ENCODE assay signal across 21 cellular contexts in the genomic region with DNA sequence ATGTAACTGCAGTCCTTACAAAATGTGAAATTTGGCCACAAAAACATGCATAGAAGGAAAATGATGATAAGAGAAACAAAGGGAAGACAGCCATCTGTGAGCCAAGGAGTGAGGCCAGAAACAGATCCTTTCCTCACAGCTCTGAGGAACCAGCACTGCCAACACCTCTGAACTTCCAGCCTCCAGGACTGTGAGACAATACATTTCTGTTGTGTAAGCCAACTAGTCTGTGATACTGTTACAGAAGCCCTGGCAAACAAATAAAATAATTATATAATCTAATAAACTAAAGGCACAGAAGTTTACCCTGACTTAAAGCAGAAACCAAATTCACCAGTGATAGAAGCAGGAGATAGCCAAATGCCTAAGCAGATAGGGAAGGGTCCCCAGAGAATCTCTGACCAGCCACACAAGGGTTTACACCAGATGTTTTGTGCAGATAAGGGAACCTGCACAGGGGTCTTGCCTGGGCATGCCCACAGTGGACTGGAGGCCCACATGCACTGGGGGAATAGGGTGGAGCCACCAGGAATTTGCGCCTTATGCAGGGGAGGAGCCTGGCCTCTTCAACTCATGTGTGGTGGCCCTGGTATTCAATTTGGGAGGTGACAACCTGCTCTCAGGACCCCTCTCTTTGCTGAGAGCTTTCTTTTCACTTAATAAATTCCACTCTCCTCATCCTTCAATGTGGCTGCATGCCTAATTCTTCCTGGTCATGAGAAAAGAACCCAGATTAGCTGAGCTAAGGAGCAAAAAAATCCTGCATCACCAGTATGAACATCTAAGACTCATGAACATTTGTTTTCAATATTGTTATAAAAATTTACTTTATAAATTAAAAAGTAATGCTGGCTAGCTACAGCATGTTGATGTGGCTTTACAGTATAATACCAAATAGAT. TPM values are rescaled to one million over a fixed set of nuclear protein-coding genes. Genes with fewer than 3 reads are reported as not detected.
DNase-seq lines count a peak whose midpoint lies in the region; ATAC-seq, FAIRE-seq and TF ChIP-seq lines count a peak whose summit lies in the region.
"Had no signal": no experiment of that assay in that cellular context is flagged by ENCODE, and none has a peak within 500 bp of the region (broad histone marks: within the 10 kb centered on the region; RNA-seq: fewer than 3 reads in every experiment).

No MANE protein-coding gene starts in this region.

- peak overlapping the region; percentile 46 for H3K4me3 Mint-ChIP-seq in glutamatergic neuron (ENCODE audit: unreplicated experiment)
- H3K4me3 Mint-ChIP-seq: natural killer cell treated with Interleukin-12 subunit alpha and Interleukin-12 subunit beta and Interleukin-15 and Interleukin-18, amount 100 ng/mL, for 72 hours had no signal

- peaks cover 10 to 20% (median 15%) of the 10 kb centered on the region in 11 experiments; a peak in 18 of 22 replicates for H3K9me3 ChIP-seq in BLaER1 treated with 17β-estradiol and CSF1 and Interleukin-3, amounts not matched to agents 10 nM and 100 nM (replicated peaks in 1 of 11)
- H3K9me3 ChIP-seq in K562 (replicated peaks; ENCODE audit: control insufficient read depth, insufficient read depth, low read depth, low read length) (no peaks in the 10 kb centered on the region; the same call in 1 of the 2 replicates), A673 (ENCODE audit: low read depth, low read length, poor library complexity, severe bottlenecking) (no peaks in the 10 kb centered on the region)
- H3K9me3 ChIP-seq: thyroid gland had no signal

- no peaks in the 10 kb centered on the region for H3K27me3 ChIP-seq in BLaER1 treated with 17β-estradiol and CSF1 and Interleukin-3, amounts not matched to agents 10 nM and 100 nM
- no peaks in the 10 kb centered on the region for H3K27me3 ChIP-seq in K562 (ENCODE audit: control insufficient read depth in 2 of 2, insufficient read depth in 2 of 2, low read length in 2 of 2)
- no peaks in the 10 kb centered on the region for H3K27me3 ChIP-seq in A673 (replicated peaks; ENCODE audit: insufficient read depth, low read depth, low read length, poor library complexity)
- H3K27me3 ChIP-seq: thyroid gland had no signal

- peak overlapping the region in 3 of 11 experiments; percentile 12 to 46 (median 20); a peak in 2 of 22 replicates for H3K9ac ChIP-seq in BLaER1 treated with 17β-estradiol and CSF1 and Interleukin-3, amounts not matched to agents 10 nM and 100 nM
- no peak overlapping the region for H3K9ac ChIP-seq in K562 (ENCODE audit: insufficient read depth in 1 of 2, low read depth in 2 of 2, low read length in 2 of 2)

- H3K9me1 ChIP-seq in K562 (ENCODE audit: control insufficient read depth, insufficient read depth, low read length) = no peaks in the 10 kb centered on the region

- FAIRE-seq in K562 (lab: Jason Lieb, UNC) = no peak
- FAIRE-seq: GM12891 had no signal

- intact Hi-C loops in K562 (cut with micrococcal nuclease) = loop anchor here (10.0 kb wide), 1 partner anchor 90 kb away; no protein-coding TSS in a partner anchor
- intact Hi-C loops in A673 (cut with micrococcal nuclease; ENCODE audit: unreplicated experiment) = no loop called here

- peaks cover 9 to 33% (median 21%) of the 10 kb centered on the region in 10 experiments for H3K4me1 ChIP-seq in BLaER1 treated with 17β-estradiol and CSF1 and Interleukin-3, amounts not matched to agents 10 nM and 100 nM
- H3K4me1 ChIP-seq in K562 (replicated peaks in 1 of 2; ENCODE audit: control insufficient read depth in 2 of 2, insufficient read depth in 2 of 2, low read length in 2 of 2) (peaks cover 11 to 20% of the 10 kb centered on the region in 2 experiments; a peak in 4 of 5 replicates), A673 (ENCODE audit: insufficient read depth, low read length, poor library complexity, severe bottlenecking) (no peaks in the 10 kb centered on the region)

- no peak for TF ChIP-seq POLR2A in K562 (conservative IDR thresholded peaks at IDR 0.05)

- WGBS in K562 (ENCODE audit: insufficient coverage, low coverage, missing lambda C conversion rate) = 20% methylated on average over 1 of the region's 1 CpG

- no TSS peak for BruUV-seq in K562 (replicated peaks; lab: Mats Ljungman, UMichigan)
- BruUV-seq in A673 (replicated peaks; lab: Mats Ljungman, UMichigan) = no TSS peak

- peaks cover 4% of the 10 kb centered on the region for H3K27me3 Mint-ChIP-seq in glutamatergic neuron (ENCODE audit: unreplicated experiment)
- H3K27me3 Mint-ChIP-seq: natural killer cell treated with Interleukin-12 subunit alpha and Interleukin-12 subunit beta and Interleukin-15 and Interleukin-18, amount 100 ng/mL, for 72 hours had no signal

- H3K79me2 ChIP-seq in K562 (ENCODE audit: control insufficient read depth, insufficient read depth, low read length) = peaks cover 15% of the 10 kb centered on the region

- H3K9me3 Mint-ChIP-seq in glutamatergic neuron (ENCODE audit: unreplicated experiment) = peaks cover 7% of the 10 kb centered on the region
- H3K9me3 Mint-ChIP-seq: natural killer cell treated with Interleukin-12 subunit alpha and Interleukin-12 subunit beta and Interleukin-15 and Interleukin-18, amount 100 ng/mL, for 72 hours had no signal

- no peaks in the 10 kb centered on the region for H3K36me3 Mint-ChIP-seq in glutamatergic neuron (ENCODE audit: unreplicated experiment)

- no peaks in the 10 kb centered on the region for H3K36me3 ChIP-seq in BLaER1 treated with 17β-estradiol and CSF1 and Interleukin-3, amounts not matched to agents 10 nM and 100 nM
- H3K36me3 ChIP-seq in K562 (ENCODE audit: control insufficient read depth, insufficient read depth, low read length) (no peaks in the 10 kb centered on the region), A673 (ENCODE audit: insufficient read depth, low read length, poor library complexity, severe bottlenecking) (no peaks in the 10 kb centered on the region)
- H3K36me3 ChIP-seq: thyroid gland had no signal

- no peak for TF ChIP-seq RAD21 in K562 (CRISPR knock-in tag; conservative IDR thresholded peaks at IDR 0.05 in 1 of 2, IDR thresholded peaks at IDR 0.05 in 1 of 2)

- no peak overlapping the region for H3K4me3 ChIP-seq in BLaER1 treated with 17β-estradiol and CSF1 and Interleukin-3, amounts not matched to agents 10 nM and 100 nM
- H3K4me3 ChIP-seq in LNCaP clone FGC (ENCODE audit: low read depth, low read length) (no peak overlapping the region), K562 (no peak overlapping the region), A673 (ENCODE audit: low read depth, low read length, poor library complexity, severe bottlenecking) (no peak overlapping the region)
- H3K4me3 ChIP-seq: thyroid gland had no signal

- ATAC-seq in K562 = no peak
- ATAC-seq: left cardiac atrium; natural killer cell treated with Interleukin-12 subunit alpha and Interleukin-12 subunit beta and Interleukin-15 and Interleukin-18, amount 100 ng/mL, for 72 hours had no signal

- TF ChIP-seq CTCF in LNCaP clone FGC (IDR thresholded peaks at IDR 0.05; ENCODE audit: control insufficient read depth, extremely low read depth, insufficient read depth) (no peak), K562 (IDR thresholded peaks at IDR 0.05 in 2 of 3, conservative IDR thresholded peaks at IDR 0.05 in 1 of 3; ENCODE audit: insufficient read depth in 2 of 3, low read depth in 1 of 3, low read length in 3 of 3) (no peak), glutamatergic neuron (IDR thresholded peaks at IDR 0.05; ENCODE audit: partially characterized antibody, unreplicated experiment) (no peak), A673 (conservative IDR thresholded peaks at IDR 0.05; ENCODE audit: low read depth, low read length) (no peak)

- H3K4me1 Mint-ChIP-seq in glutamatergic neuron (ENCODE audit: low read depth, unreplicated experiment) = peaks cover 5% of the 10 kb centered on the region

- no peaks in the 10 kb centered on the region for H4K20me1 ChIP-seq in BLaER1 treated with 17β-estradiol and CSF1 and Interleukin-3, amounts not matched to agents 10 nM and 100 nM
- 0 out of 2 replicates have a peak, but pooled peaks cover 3% of the 10 kb centered on the region for H4K20me1 ChIP-seq in K562 (replicated peaks; ENCODE audit: control insufficient read depth, insufficient read depth, low read length)

- peak overlapping the region in 9 of 11 experiments; percentile 8 to 56 (median 39); a peak in 15 of 22 replicates for H3K4me2 ChIP-seq in BLaER1 treated with 17β-estradiol and CSF1 and Interleukin-3, amounts not matched to agents 10 nM and 100 nM
- H3K4me2 ChIP-seq in K562 (ENCODE audit: insufficient read depth, low read length) = peak overlapping the region; percentile 2; the same call in 1 of the 2 replicates

- peak overlapping the region; percentile 68 for H3K27ac Mint-ChIP-seq in glutamatergic neuron (ENCODE audit: unreplicated experiment)
- H3K27ac Mint-ChIP-seq: natural killer cell treated with Interleukin-12 subunit alpha and Interleukin-12 subunit beta and Interleukin-15 and Interleukin-18, amount 100 ng/mL, for 72 hours had no signal

- peak overlapping the region; percentile 73 for H2AFZ ChIP-seq in K562 (ENCODE audit: low read depth, low read length)

- TF ChIP-seq EP300 in K562 (IDR thresholded peaks at IDR 0.05; ENCODE audit: low read length) = 0 out of 2 replicates have a peak, but pooled peaks have one; percentile 36

- in situ Hi-C loops in K562 (cut with MboI) = no loop called here

- POLR2A ChIA-PET in K562 (lab: Yijun Ruan, JAX) (interaction anchor here (0.8 kb wide), 1 partner anchor 10 kb away, joined by 3 read pairs; no protein-coding TSS in a partner anchor), A673 (lab: Charles Lee; ENCODE audit: low non-redundant PET) (no interaction called here)

- CTCF ChIA-PET in K562 (lab: Yijun Ruan, JAX; ENCODE audit: low intra/inter-chr PET ratio) = no interaction called here
- CTCF ChIA-PET in A673 (lab: Charles Lee) = no interaction called here

- DNase-seq in LNCaP clone FGC (ENCODE audit: low read depth) (peak; percentile 11), K562 (ENCODE audit: extremely low read depth in 1 of 4, low spot score in 3 of 4) (peak in 3 of 4 experiments; percentile 18 to 70 (median 28)), glutamatergic neuron (no peak), A673 (ENCODE audit: low spot score) (no peak), NCI-H187 (lab: John Stamatoyannopoulos, UW) (no peak), HT-29 (ENCODE audit: low spot score) (no peak)
- no peak for DNase-seq in activated CD4-positive, alpha-beta T cell treated with anti-CD3 and anti-CD28 coated beads for 4 hours
- DNase-seq: activated CD4-positive, alpha-beta T cell treated with anti-CD3 and anti-CD28 coated beads, Interleukin-2, amount 50 U/mL, for 1 hour; aorta; DND-41; head of caudate nucleus; left cardiac atrium; NCI-H1436; NCI-H510A treated with DMSO at 0.1 percent for 48 hours; RPMI8226; stimulated activated CD8-positive, alpha-beta memory T cell treated with anti-CD3 and anti-CD28 coated beads, Interleukin-4, amount 100 ng/mL, for 48 hours; T-helper 2 cell; thyroid gland had no signal

- peak overlapping the region in 8 of 11 experiments; percentile 17 to 73 (median 54); a peak in 15 of 22 replicates for H3K27ac ChIP-seq in BLaER1 treated with 17β-estradiol and CSF1 and Interleukin-3, amounts not matched to agents 10 nM and 100 nM
- H3K27ac ChIP-seq in K562 (ENCODE audit: extremely low read depth, low read depth, low read length) (peak overlapping the region; percentile 17; the same call in 1 of the 3 replicates), A673 (ENCODE audit: low read depth, low read length, poor library complexity, severe bottlenecking) (no peak overlapping the region)
- H3K27ac ChIP-seq: thyroid gland had no signal

RNA-seq across cellular contexts. Expression of a gene that starts 3.8 kb away (rescaled TPM):
- 21.1 and 144 TPM in 2 replicates for total RNA-seq in K562 (2011; cell fraction: chromatin; rRNA removed; ENCODE audit: low replicate concordance)
- 11.8 and 15.8 TPM in 2 replicates for total RNA-seq in K562 (2011; cell fraction: nucleolus; rRNA removed)
- total RNA-seq in K562 (2011; cell fraction: nucleoplasm; rRNA removed) = 42.5 and 74.7 TPM in 2 replicates
- total RNA-seq in K562 (2014; rRNA removed) = 11.0 and 15.5 TPM in 2 replicates
- total RNA-seq in K562 (2014; rRNA removed; fragmentation: Illumina TruSeq; extraction: Trizol) = 35.7 and 46.1 TPM in 2 replicates
- 20.1 and 24.4 TPM in 2 replicates for total RNA-seq in K562 (2015; rRNA removed; fragmentation: Illumina TruSeq; extraction: Trizol)
- 23.5 and 26.4 TPM in 2 replicates for total RNA-seq in K562 (2021)
- polyA plus RNA-seq in K562 (2011; rRNA removed) = 16.0 and 19.9 TPM in 2 replicates
- polyA plus RNA-seq in K562 (2011; cell fraction: cytosol; rRNA removed) = 1.7 and 5.0 TPM in 2 replicates
- 11.7 and 14.6 TPM in 2 replicates for polyA plus RNA-seq in K562 (2011; cell fraction: nucleus; rRNA removed)
- polyA plus RNA-seq in K562 (2012) = 14.8 and 22.7 TPM in 2 replicates
- polyA plus RNA-seq in K562 (2014; fragmentation: Illumina TruSeq; extraction: Trizol) = 23.6 and 29.5 TPM in 2 replicates
- 10 to 100 TPM; 11.4 to 19.5 TPM for polyA plus RNA-seq in K562 (2014; fragmentation: Nextera tagmentation; extraction: Ambion mirVana)
- polyA plus RNA-seq in K562 (2014; rRNA removed) = 11.7 and 19.3 TPM in 2 replicates
- polyA minus RNA-seq in K562 (2011; rRNA and poly(A)+ RNA removed) = 31.6 and 46.0 TPM in 2 replicates
- 10.2 and 11.3 TPM in 2 replicates for polyA minus RNA-seq in K562 (2011; cell fraction: cytosol; rRNA and poly(A)+ RNA removed)
- polyA minus RNA-seq in K562 (2011; cell fraction: nucleus; rRNA and poly(A)+ RNA removed) = 23.0 and 38.0 TPM in 2 replicates
- total RNA-seq in glutamatergic neuron (ENCODE audit: unreplicated experiment) = 36.0 TPM
- 25.4 and 27.2 TPM in 2 replicates for total RNA-seq in A673 (2021)
- total RNA-seq in HT-29 (2014; rRNA removed; shearing (Covaris generic)) = 12.7 and 16.6 TPM in 2 replicates

Comparison
In these comparisons a context has a peak if more than half of its experiments do, and no peak if none do; other contexts are left out.
1. DNase-seq: peak in LNCaP clone FGC (single experiment) and K562 (3 of 4); none in glutamatergic neuron (single experiment), A673 (single experiment), activated CD4-positive, alpha-beta T cell treated with anti-CD3 and anti-CD28 coated beads for 4 hours (0 of 2), NCI-H187 (0 of 2) and HT-29 (single experiment).